In the genomic region with DNA sequence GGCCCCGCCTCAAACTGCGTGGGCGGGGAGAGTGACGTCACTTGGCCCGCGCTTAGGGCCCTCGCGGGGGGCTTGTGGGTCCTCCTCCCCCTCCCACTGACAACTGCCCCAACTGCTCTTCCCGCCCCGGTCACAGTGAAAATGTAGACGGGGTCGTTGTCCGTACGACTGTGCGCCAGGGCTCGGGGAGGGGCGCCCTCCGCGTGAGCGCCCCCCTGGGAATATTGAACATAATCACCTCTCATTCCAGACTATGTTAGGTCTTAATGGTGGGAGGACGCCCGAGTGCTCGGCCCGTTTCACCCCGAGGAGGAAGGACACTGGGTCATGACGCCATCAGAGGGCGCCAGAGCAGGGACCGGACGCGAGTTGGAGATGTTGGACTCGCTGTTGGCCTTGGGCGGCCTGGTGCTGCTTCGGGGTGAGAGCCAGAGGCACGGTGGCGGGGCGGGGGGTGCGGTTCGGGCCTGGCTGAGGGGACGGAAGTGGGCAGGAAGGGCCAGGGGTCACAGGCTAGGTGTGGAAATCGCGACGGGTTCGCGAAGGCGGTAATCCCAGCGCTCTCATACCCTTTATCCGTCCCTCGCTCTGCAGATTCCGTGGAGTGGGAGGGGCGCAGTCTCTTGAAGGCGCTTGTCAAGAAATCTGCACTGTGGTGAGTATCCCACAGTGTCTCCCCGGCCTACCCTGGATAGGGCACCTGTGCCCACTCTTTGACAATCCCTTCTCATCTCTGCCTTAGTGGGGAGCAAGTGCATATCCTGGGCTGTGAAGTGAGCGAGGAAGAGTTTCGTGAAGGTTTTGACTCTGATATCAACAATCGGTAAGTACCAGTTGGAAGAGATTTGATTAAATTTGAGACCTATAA, we compare ENCODE assay signal across 8 cellular contexts. TPM values are rescaled to one million over a fixed set of nuclear protein-coding genes. Genes with fewer than 3 reads are reported as not detected.
A peak's percentile ranks its signal among the peaks of the same experiment; 100 is the strongest.
DNase-seq lines count a peak whose midpoint lies in the region; TF ChIP-seq lines count a peak whose summit lies in the region.

TSS of gene ELP5 (plus strand) at position 40 of the 868 bp plus-strand sequence. CDS start at position 376, 336 bp downstream.

- TF ChIP-seq CTCF in Calu3 (IDR thresholded peaks at IDR 0.05; ENCODE audit: unreplicated experiment), result no peak
- peak; percentile 16 for TF ChIP-seq CTCF in GM20000 (IDR thresholded peaks at IDR 0.05; ENCODE audit: extremely low read depth, missing control alignments)
- TF ChIP-seq CTCF in epithelial cell of esophagus (IDR thresholded peaks at IDR 0.05; ENCODE audit: insufficient read depth, low read depth, low read length, missing control alignments), result no peak

- H3K4me3 ChIP-seq in epithelial cell of esophagus (ENCODE audit: low read length), result peak within 1 kb of the TSS; percentile 77

- DNase-seq in Calu3 (peak; percentile 89), GM20000 (ENCODE audit: low spot score) (peak; percentile 91), HT-29 (ENCODE audit: low spot score) (peak; percentile 84), NOMO-1 treated with dmso at 0.1 percent for 144 hours (lab: John Stamatoyannopoulos, UW; ENCODE audit: unreplicated experiment) (peak; percentile 91), epithelial cell of esophagus (ENCODE audit: low read depth) (peak; percentile 93), mucosa of gallbladder (ENCODE audit: low spot score) (peak; percentile 94)
- peak; percentile 95 for DNase-seq in activated CD8-positive, alpha-beta memory T cell treated with anti-CD3 and anti-CD28 coated beads, Interleukin-2, amount 50 U/mL, for 48 hours
- DNase-seq in stimulated activated CD8-positive, alpha-beta memory T cell treated with anti-CD3 and anti-CD28 coated beads, Interleukin-7, amount 100 ng/mL, for 1 hour (ENCODE audit: low read depth in 2 of 2), result peak; percentile 63 to 72

- CTCF ChIA-PET in Calu3 (lab: Charles Lee), result interaction anchor here (1.0 to 1.5 kb wide), 2 partner anchors 10 to 13 kb away, joined by 5 read pairs; partner anchors contain the start of genes GABARAP and PHF23

- no peaks in the 10 kb centered on the region for H3K9me3 Mint-ChIP-seq in Calu3 (ENCODE audit: low read depth, unreplicated experiment)

- peaks cover 79% of the 10 kb centered on the region for H3K36me3 Mint-ChIP-seq in Calu3 (ENCODE audit: insufficient read depth, unreplicated experiment)

- H3K27ac Mint-ChIP-seq in Calu3 (ENCODE audit: unreplicated experiment), result peak within 1 kb of the TSS; percentile 84

- H3K27me3 Mint-ChIP-seq in Calu3 (ENCODE audit: unreplicated experiment), result no peaks in the 10 kb centered on the region

- intact Hi-C loops in Calu3 (cut with micrococcal nuclease; ENCODE audit: unreplicated experiment), result no loop called here

- no TSS peak for BruUV-seq in Calu3 (replicated peaks; lab: Mats Ljungman, UMichigan)

- peaks cover 27% of the 10 kb centered on the region for H3K4me1 Mint-ChIP-seq in Calu3 (ENCODE audit: low read depth, unreplicated experiment)

- peak within 1 kb of the TSS; percentile 73 for H3K4me3 Mint-ChIP-seq in Calu3 (ENCODE audit: low read depth, unreplicated experiment)

RNA-seq across cellular contexts. Expression of gene ELP5, which starts in this region (rescaled TPM):
- 20.3 and 21.3 TPM in 2 replicates for total RNA-seq in Calu3 (2022)
- total RNA-seq in HT-29 (2014; rRNA removed; shearing (Covaris generic)), result 46.5 and 46.7 TPM in 2 replicates
- total RNA-seq in mucosa of gallbladder, result 47.9 TPM

Comparison
In these comparisons a context has a peak if more than half of its experiments do, and no peak if none do; other contexts are left out.
1. Peak in every context shown above with its lines: DNase-seq and H3K4me3 ChIP-seq.